In genomic region chr1:59204001-59204400, GRCh38 we compare ENCODE assay signal across 1 cellular context.
TF ChIP-seq lines count a peak whose summit lies in the region.

No MANE protein-coding gene starts in this region.

TF ChIP-seq in HepG2, 621 proteins besides CTCF, POLR2A, EP300 and RAD21 (continued from another document and continues in another):
- TF ChIP-seq ZNF281 (CRISPR knock-in tag; IDR thresholded peaks at IDR 0.05; ENCODE audit: borderline replicate concordance) (peak; percentile 45; the same call in 1 of the 2 replicates), DNMT3B (CRISPR knock-in tag; conservative IDR thresholded peaks at IDR 0.05) (no peak), MED1 (CRISPR knock-in tag; IDR thresholded peaks at IDR 0.05) (peak; percentile 67), FOXJ3 (CRISPR knock-in tag; IDR thresholded peaks at IDR 0.05; ENCODE audit: borderline replicate concordance) (peak; percentile 78; the same call in 1 of the 2 replicates), BORCS8-MEF2B (CRISPR knock-in tag; IDR thresholded peaks at IDR 0.05) (no peak), ZNF709 (CRISPR knock-in tag; IDR thresholded peaks at IDR 0.05) (no peak), ATM (IDR thresholded peaks at IDR 0.05; ENCODE audit: borderline replicate concordance) (no peak), RNF219 (CRISPR knock-in tag; IDR thresholded peaks at IDR 0.05) (no peak), ZNF468 (CRISPR knock-in tag; IDR thresholded peaks at IDR 0.05) (no peak), ZNF496 (CRISPR knock-in tag; IDR thresholded peaks at IDR 0.05; ENCODE audit: insufficient replicate concordance) (no peak), TBX3 (IDR thresholded peaks at IDR 0.05; ENCODE audit: borderline replicate concordance) (no peak), MTA3 (CRISPR knock-in tag; IDR thresholded peaks at IDR 0.05) (no peak), ATF3 (CRISPR knock-in tag; IDR thresholded peaks at IDR 0.05) (no peak), ZNF550 (CRISPR knock-in tag; IDR thresholded peaks at IDR 0.05; ENCODE audit: borderline replicate concordance) (no peak), ZFP41 (CRISPR knock-in tag; IDR thresholded peaks at IDR 0.05; ENCODE audit: borderline replicate concordance) (no peak), BHLHE40 (IDR thresholded peaks at IDR 0.05; ENCODE audit: low read length) (no peak), XBP1 (CRISPR knock-in tag; IDR thresholded peaks at IDR 0.05) (no peak), DMAP1 (CRISPR knock-in tag; IDR thresholded peaks at IDR 0.05) (no peak), BCL6 (CRISPR knock-in tag; IDR thresholded peaks at IDR 0.05) (peak; percentile 69), ZMYM4 (CRISPR knock-in tag; IDR thresholded peaks at IDR 0.05) (peak; percentile 87), ZNF30 (CRISPR knock-in tag; IDR thresholded peaks at IDR 0.05) (no peak), MEIS1 (CRISPR knock-in tag; IDR thresholded peaks at IDR 0.05; ENCODE audit: borderline replicate concordance) (no peak), MAZ (IDR thresholded peaks at IDR 0.05; ENCODE audit: borderline replicate concordance, low read depth, low read length) (no peak), MAZ (CRISPR knock-in tag; IDR thresholded peaks at IDR 0.05; ENCODE audit: low read depth) (no peak), KAT2B (IDR thresholded peaks at IDR 0.05; ENCODE audit: borderline replicate concordance, low read depth, low read length) (no peak), ZNF784 (CRISPR knock-in tag; IDR thresholded peaks at IDR 0.05; ENCODE audit: borderline replicate concordance) (no peak), POGZ (CRISPR knock-in tag; IDR thresholded peaks at IDR 0.05) (peak; percentile 91), KMT2A (CRISPR knock-in tag; IDR thresholded peaks at IDR 0.05) (0 out of 2 replicates have a peak, but pooled peaks have one; percentile 30), ELF1 (CRISPR knock-in tag; IDR thresholded peaks at IDR 0.05) (peak; percentile 20; the same call in 1 of the 2 replicates), ZKSCAN8 (CRISPR knock-in tag; IDR thresholded peaks at IDR 0.05; ENCODE audit: borderline replicate concordance) (0 out of 2 replicates have a peak, but pooled peaks have one; percentile 27)
- TF ChIP-seq, protein P1, sequence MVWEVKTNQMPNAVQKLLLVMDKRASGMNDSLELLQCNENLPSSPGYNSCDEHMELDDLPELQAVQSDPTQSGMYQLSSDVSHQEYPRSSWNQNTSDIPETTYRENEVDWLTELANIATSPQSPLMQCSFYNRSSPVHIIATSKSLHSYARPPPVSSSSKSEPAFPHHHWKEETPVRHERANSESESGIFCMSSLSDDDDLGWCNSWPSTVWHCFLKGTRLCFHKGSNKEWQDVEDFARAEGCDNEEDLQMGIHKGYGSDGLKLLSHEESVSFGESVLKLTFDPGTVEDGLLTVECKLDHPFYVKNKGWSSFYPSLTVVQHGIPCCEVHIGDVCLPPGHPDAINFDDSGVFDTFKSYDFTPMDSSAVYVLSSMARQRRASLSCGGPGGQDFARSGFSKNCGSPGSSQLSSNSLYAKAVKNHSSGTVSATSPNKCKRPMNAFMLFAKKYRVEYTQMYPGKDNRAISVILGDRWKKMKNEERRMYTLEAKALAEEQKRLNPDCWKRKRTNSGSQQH (CRISPR knock-in tag; IDR thresholded peaks at IDR 0.05; ENCODE audit: low read depth): no peak
- TF ChIP-seq, protein P2, sequence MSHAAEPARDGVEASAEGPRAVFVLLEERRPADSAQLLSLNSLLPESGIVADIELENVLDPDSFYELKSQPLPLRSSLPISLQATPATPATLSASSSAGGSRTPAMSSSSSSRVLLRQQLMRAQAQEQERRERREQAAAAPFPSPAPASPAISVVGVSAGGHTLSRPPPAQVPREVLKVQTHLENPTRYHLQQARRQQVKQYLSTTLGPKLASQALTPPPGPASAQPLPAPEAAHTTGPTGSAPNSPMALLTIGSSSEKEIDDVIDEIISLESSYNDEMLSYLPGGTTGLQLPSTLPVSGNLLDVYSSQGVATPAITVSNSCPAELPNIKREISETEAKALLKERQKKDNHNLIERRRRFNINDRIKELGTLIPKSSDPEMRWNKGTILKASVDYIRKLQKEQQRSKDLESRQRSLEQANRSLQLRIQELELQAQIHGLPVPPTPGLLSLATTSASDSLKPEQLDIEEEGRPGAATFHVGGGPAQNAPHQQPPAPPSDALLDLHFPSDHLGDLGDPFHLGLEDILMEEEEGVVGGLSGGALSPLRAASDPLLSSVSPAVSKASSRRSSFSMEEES (CRISPR knock-in tag; IDR thresholded peaks at IDR 0.05): no peak
- TF ChIP-seq, protein P3, sequence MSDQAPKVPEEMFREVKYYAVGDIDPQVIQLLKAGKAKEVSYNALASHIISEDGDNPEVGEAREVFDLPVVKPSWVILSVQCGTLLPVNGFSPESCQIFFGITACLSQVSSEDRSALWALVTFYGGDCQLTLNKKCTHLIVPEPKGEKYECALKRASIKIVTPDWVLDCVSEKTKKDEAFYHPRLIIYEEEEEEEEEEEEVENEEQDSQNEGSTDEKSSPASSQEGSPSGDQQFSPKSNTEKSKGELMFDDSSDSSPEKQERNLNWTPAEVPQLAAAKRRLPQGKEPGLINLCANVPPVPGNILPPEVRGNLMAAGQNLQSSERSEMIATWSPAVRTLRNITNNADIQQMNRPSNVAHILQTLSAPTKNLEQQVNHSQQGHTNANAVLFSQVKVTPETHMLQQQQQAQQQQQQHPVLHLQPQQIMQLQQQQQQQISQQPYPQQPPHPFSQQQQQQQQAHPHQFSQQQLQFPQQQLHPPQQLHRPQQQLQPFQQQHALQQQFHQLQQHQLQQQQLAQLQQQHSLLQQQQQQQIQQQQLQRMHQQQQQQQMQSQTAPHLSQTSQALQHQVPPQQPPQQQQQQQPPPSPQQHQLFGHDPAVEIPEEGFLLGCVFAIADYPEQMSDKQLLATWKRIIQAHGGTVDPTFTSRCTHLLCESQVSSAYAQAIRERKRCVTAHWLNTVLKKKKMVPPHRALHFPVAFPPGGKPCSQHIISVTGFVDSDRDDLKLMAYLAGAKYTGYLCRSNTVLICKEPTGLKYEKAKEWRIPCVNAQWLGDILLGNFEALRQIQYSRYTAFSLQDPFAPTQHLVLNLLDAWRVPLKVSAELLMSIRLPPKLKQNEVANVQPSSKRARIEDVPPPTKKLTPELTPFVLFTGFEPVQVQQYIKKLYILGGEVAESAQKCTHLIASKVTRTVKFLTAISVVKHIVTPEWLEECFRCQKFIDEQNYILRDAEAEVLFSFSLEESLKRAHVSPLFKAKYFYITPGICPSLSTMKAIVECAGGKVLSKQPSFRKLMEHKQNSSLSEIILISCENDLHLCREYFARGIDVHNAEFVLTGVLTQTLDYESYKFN (CRISPR knock-in tag; conservative IDR thresholded peaks at IDR 0.05): peak; percentile 60
- TF ChIP-seq, protein P4, sequence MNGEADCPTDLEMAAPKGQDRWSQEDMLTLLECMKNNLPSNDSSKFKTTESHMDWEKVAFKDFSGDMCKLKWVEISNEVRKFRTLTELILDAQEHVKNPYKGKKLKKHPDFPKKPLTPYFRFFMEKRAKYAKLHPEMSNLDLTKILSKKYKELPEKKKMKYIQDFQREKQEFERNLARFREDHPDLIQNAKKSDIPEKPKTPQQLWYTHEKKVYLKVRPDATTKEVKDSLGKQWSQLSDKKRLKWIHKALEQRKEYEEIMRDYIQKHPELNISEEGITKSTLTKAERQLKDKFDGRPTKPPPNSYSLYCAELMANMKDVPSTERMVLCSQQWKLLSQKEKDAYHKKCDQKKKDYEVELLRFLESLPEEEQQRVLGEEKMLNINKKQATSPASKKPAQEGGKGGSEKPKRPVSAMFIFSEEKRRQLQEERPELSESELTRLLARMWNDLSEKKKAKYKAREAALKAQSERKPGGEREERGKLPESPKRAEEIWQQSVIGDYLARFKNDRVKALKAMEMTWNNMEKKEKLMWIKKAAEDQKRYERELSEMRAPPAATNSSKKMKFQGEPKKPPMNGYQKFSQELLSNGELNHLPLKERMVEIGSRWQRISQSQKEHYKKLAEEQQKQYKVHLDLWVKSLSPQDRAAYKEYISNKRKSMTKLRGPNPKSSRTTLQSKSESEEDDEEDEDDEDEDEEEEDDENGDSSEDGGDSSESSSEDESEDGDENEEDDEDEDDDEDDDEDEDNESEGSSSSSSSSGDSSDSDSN (CRISPR knock-in tag; IDR thresholded peaks at IDR 0.05): no peak
- TF ChIP-seq, protein P5, sequence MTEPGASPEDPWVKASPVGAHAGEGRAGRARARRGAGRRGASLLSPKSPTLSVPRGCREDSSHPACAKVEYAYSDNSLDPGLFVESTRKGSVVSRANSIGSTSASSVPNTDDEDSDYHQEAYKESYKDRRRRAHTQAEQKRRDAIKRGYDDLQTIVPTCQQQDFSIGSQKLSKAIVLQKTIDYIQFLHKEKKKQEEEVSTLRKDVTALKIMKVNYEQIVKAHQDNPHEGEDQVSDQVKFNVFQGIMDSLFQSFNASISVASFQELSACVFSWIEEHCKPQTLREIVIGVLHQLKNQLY (CRISPR knock-in tag; IDR thresholded peaks at IDR 0.05): no peak
- TF ChIP-seq, protein P6, sequence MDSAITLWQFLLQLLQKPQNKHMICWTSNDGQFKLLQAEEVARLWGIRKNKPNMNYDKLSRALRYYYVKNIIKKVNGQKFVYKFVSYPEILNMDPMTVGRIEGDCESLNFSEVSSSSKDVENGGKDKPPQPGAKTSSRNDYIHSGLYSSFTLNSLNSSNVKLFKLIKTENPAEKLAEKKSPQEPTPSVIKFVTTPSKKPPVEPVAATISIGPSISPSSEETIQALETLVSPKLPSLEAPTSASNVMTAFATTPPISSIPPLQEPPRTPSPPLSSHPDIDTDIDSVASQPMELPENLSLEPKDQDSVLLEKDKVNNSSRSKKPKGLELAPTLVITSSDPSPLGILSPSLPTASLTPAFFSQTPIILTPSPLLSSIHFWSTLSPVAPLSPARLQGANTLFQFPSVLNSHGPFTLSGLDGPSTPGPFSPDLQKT (CRISPR knock-in tag; IDR thresholded peaks at IDR 0.05; ENCODE audit: borderline replicate concordance): no peak
- TF ChIP-seq, protein P7, sequence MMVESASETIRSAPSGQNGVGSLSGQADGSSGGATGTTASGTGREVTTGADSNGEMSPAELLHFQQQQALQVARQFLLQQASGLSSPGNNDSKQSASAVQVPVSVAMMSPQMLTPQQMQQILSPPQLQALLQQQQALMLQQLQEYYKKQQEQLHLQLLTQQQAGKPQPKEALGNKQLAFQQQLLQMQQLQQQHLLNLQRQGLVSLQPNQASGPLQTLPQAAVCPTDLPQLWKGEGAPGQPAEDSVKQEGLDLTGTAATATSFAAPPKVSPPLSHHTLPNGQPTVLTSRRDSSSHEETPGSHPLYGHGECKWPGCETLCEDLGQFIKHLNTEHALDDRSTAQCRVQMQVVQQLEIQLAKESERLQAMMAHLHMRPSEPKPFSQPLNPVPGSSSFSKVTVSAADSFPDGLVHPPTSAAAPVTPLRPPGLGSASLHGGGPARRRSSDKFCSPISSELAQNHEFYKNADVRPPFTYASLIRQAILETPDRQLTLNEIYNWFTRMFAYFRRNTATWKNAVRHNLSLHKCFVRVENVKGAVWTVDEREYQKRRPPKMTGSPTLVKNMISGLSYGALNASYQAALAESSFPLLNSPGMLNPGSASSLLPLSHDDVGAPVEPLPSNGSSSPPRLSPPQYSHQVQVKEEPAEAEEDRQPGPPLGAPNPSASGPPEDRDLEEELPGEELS (CRISPR knock-in tag; IDR thresholded peaks at IDR 0.05): peak; percentile 87
- TF ChIP-seq, protein P8, sequence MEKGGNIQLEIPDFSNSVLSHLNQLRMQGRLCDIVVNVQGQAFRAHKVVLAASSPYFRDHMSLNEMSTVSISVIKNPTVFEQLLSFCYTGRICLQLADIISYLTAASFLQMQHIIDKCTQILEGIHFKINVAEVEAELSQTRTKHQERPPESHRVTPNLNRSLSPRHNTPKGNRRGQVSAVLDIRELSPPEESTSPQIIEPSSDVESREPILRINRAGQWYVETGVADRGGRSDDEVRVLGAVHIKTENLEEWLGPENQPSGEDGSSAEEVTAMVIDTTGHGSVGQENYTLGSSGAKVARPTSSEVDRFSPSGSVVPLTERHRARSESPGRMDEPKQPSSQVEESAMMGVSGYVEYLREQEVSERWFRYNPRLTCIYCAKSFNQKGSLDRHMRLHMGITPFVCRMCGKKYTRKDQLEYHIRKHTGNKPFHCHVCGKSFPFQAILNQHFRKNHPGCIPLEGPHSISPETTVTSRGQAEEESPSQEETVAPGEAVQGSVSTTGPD (CRISPR knock-in tag; IDR thresholded peaks at IDR 0.05): peak; percentile 99
